Comparison of ENCODE assay signal across 8 cellular contexts in genomic region chr14:32588448-32589320, GRCh38.
DNase-seq lines count a peak whose midpoint lies in the region; ATAC-seq, FAIRE-seq and TF ChIP-seq lines count a peak whose summit lies in the region.

No MANE protein-coding gene starts in this region.

- no peaks in the 10 kb centered on the region for H3K4me1 ChIP-seq in Peyer's patch
- H3K4me1 ChIP-seq in aorta (ENCODE audit: control insufficient read depth in 1 of 2, insufficient read depth in 2 of 2, low read length in 2 of 2): peaks cover 0 to 2% of the 10 kb centered on the region in 2 donors

- no peaks in the 10 kb centered on the region for H3K9me3 ChIP-seq in Peyer's patch
- H3K9me3 ChIP-seq in aorta (ENCODE audit: control insufficient read depth, low read length): no peaks in the 10 kb centered on the region

- FAIRE-seq in D721Med (lab: Jason Lieb, UNC): no peak
- FAIRE-seq in H54 (lab: Jason Lieb, UNC): peak; percentile 33

- 71 to 79% methylated on average over 6 of the region's 6 CpGs for WGBS in aorta, 2 donors

- TF ChIP-seq POLR2A in H54 (IDR thresholded peaks at IDR 0.05; ENCODE audit: low read depth, low read length) (no peak), Peyer's patch (IDR thresholded peaks at IDR 0.05) (no peak)

- TF ChIP-seq CTCF in D721Med (IDR thresholded peaks at IDR 0.05; ENCODE audit: insufficient read depth, missing control alignments): peak; percentile 69
- TF ChIP-seq CTCF in Peyer's patch (IDR thresholded peaks at IDR 0.05): peak in 5 of 6 experiments; percentile 15 to 79 (median 75)

- ATAC-seq in aorta (ENCODE audit: low FRiP score): no peak
- no peak for ATAC-seq in HG02938 (IDR thresholded peaks at IDR 0.05; ENCODE audit: unreplicated experiment)

- intact Hi-C loops in aorta (cut with DNase I): no loop called here

- no peak overlapping the region for H3K27ac ChIP-seq in Peyer's patch
- no peak overlapping the region for H3K27ac ChIP-seq in aorta (ENCODE audit: low read depth in 1 of 2, low read length in 2 of 2)

- H3K4me3 ChIP-seq in Peyer's patch: no peak overlapping the region
- no peak overlapping the region for H3K4me3 ChIP-seq in aorta (ENCODE audit: low read length in 2 of 2)

- no peaks in the 10 kb centered on the region for H3K36me3 ChIP-seq in Peyer's patch
- H3K36me3 ChIP-seq in aorta (ENCODE audit: control insufficient read depth in 1 of 2, insufficient read depth in 2 of 2, low read length in 1 of 2): peaks cover 0 to 2% of the 10 kb centered on the region in 2 donors

- DNase-seq in D721Med (ENCODE audit: insufficient read length, low spot score) (no peak), H54 (ENCODE audit: insufficient read length, low spot score) (no peak), Peyer's patch (peak in 1 of 3 donors; percentile 67), foreskin melanocyte (peak; percentile 44), GDM1 (lab: John Stamatoyannopoulos, UW) (no peak), aorta (no peak), mucosa of gallbladder (ENCODE audit: low spot score) (no peak)

- H3K27me3 ChIP-seq in Peyer's patch: no peaks in the 10 kb centered on the region
- no peaks in the 10 kb centered on the region for H3K27me3 ChIP-seq in aorta (ENCODE audit: control insufficient read depth in 1 of 2, insufficient read depth in 2 of 2, low read length in 1 of 2)
